In genomic region chr4:7067147-7067522, GRCh38 we compare ENCODE assay signal across 8 cellular contexts. TPM values are rescaled to one million over a fixed set of nuclear protein-coding genes. Genes with fewer than 3 reads are reported as not detected.
DNase-seq lines count a peak whose midpoint lies in the region; ATAC-seq and TF ChIP-seq lines count a peak whose summit lies in the region.

No MANE protein-coding gene starts in this region.

- peak overlapping the region; percentile 85 for H3K4me3 Mint-ChIP-seq in central memory CD8-positive, alpha-beta T cell
- peak overlapping the region; percentile 90 to 98 (median 96) for H3K4me3 Mint-ChIP-seq in naive B cell

- peaks cover 40% of the 10 kb centered on the region for H3K4me1 Mint-ChIP-seq in central memory CD8-positive, alpha-beta T cell
- H3K4me1 Mint-ChIP-seq in naive B cell, result peaks cover 34 to 52% (median 51%) of the 10 kb centered on the region in 3 donors

- H3K9me3 Mint-ChIP-seq in central memory CD8-positive, alpha-beta T cell, result no peaks in the 10 kb centered on the region
- no peaks in the 10 kb centered on the region for H3K9me3 Mint-ChIP-seq in naive B cell

- DNase-seq in NB4 (ENCODE audit: low read depth) (no peak), naive B cell (peak; percentile 23), LoVo (ENCODE audit: low spot score) (no peak), NCI-H510A treated with DMSO at 0.1 percent for 48 hours (lab: John Stamatoyannopoulos, UW) (no peak), GM13977 (ENCODE audit: low spot score) (no peak)
- no peak for DNase-seq in central memory CD8-positive, alpha-beta T cell (ENCODE audit: low spot score in 2 of 2)

- H3K27me3 Mint-ChIP-seq in central memory CD8-positive, alpha-beta T cell, result no peaks in the 10 kb centered on the region
- peaks cover 0 to 6% (median 3%) of the 10 kb centered on the region in 3 donors for H3K27me3 Mint-ChIP-seq in naive B cell

- H3K4me3 ChIP-seq in NB4 (ENCODE audit: low read depth, low read length), result peak overlapping the region; percentile 79

- TF ChIP-seq POLR2A in NB4 (IDR thresholded peaks at IDR 0.05; ENCODE audit: extremely low read depth, insufficient read length), result no peak

- peak overlapping the region; percentile 89 for H3K27ac Mint-ChIP-seq in central memory CD8-positive, alpha-beta T cell (ENCODE audit: low read depth)
- peak overlapping the region in 5 of 6 donors; percentile 69 to 93 (median 84) for H3K27ac Mint-ChIP-seq in naive B cell

- in situ Hi-C loops in GM13977 (cut with MboI; ENCODE audit: low pct_unique_long_range_greater_than_20kb, low sequenced_read_pairs, unreplicated experiment), result no loop called here

- peaks cover 35% of the 10 kb centered on the region for H3K36me3 Mint-ChIP-seq in central memory CD8-positive, alpha-beta T cell (ENCODE audit: insufficient read depth)
- H3K36me3 Mint-ChIP-seq in naive B cell, result peaks cover 0 to 12% of the 10 kb centered on the region in 2 donors

- peak overlapping the region; percentile 77 for H3K27ac ChIP-seq in 22Rv1

- TF ChIP-seq CTCF in 22Rv1 (IDR thresholded peaks at IDR 0.05) (no peak), NB4 (IDR thresholded peaks at IDR 0.05; ENCODE audit: low read depth, low read length) (no peak), GM13977 (IDR thresholded peaks at IDR 0.05; ENCODE audit: extremely low read depth, insufficient read depth, missing control alignments) (no peak)

- ATAC-seq in GM19351 (IDR thresholded peaks at IDR 0.05; ENCODE audit: unreplicated experiment) (peak; percentile 8), naive B cell (ENCODE audit: low read depth in 2 of 2) (no peak)
- ATAC-seq in central memory CD8-positive, alpha-beta T cell (replicated peaks; ENCODE audit: extremely low read depth, poor library complexity, severe bottlenecking), result no peak

RNA-seq across cellular contexts. Expression of gene GRPEL1, which starts 0.7 kb away (rescaled TPM):
- 10 to 100 TPM; 29.8 to 36.1 (median 32.2) TPM for polyA plus RNA-seq in naive B cell (ENCODE audit: low read depth in 6 of 6)

RNA-seq across cellular contexts. Expression of gene TADA2B, which starts 24.0 kb away (rescaled TPM):
- 1 to 10 TPM; 4.2 to 6.3 (median 5.1) TPM for polyA plus RNA-seq in naive B cell (ENCODE audit: low read depth in 6 of 6)
